In genomic region chr19:39996218-39996810, GRCh38 we compare ENCODE assay signal across 1 cellular context.
A peak's percentile ranks its signal among the peaks of the same experiment; 100 is the strongest.
TF ChIP-seq lines count a peak whose summit lies in the region.

No MANE protein-coding gene starts in this region.

TF ChIP-seq in HEK293, 187 proteins besides CTCF, POLR2A, EP300 and RAD21 (continued from another document and continues in another):
- TF ChIP-seq ZNF639 (tag by site-specific recombination; IDR thresholded peaks at IDR 0.05) (peak; percentile 14; the same call in 1 of the 2 replicates), KLF9 (tag by site-specific recombination; IDR thresholded peaks at IDR 0.05; ENCODE audit: low read depth) (0 out of 2 replicates have a peak, but pooled peaks have one; percentile 21), BCL6B (tag by site-specific recombination; IDR thresholded peaks at IDR 0.05) (no peak), ZBTB48 (tag by site-specific recombination; IDR thresholded peaks at IDR 0.05) (no peak), ZNF544 (tag by site-specific recombination; IDR thresholded peaks at IDR 0.05) (no peak), ZNF837 (tag by site-specific recombination; IDR thresholded peaks at IDR 0.05) (no peak), ZNF174 (tag by site-specific recombination; IDR thresholded peaks at IDR 0.05) (no peak), MYNN (tag by site-specific recombination; IDR thresholded peaks at IDR 0.05; ENCODE audit: borderline replicate concordance) (no peak), ZNF221 (tag by site-specific recombination; IDR thresholded peaks at IDR 0.05; ENCODE audit: borderline replicate concordance) (no peak), ZNF654 (tag by site-specific recombination; IDR thresholded peaks at IDR 0.05; ENCODE audit: low read depth) (no peak), ZNF292 (tag by site-specific recombination; IDR thresholded peaks at IDR 0.05; ENCODE audit: borderline replicate concordance, low read depth) (no peak), ZNF645 (tag by site-specific recombination; IDR thresholded peaks at IDR 0.05) (no peak), ZBTB11 (tag by site-specific recombination; conservative IDR thresholded peaks at IDR 0.05; ENCODE audit: low read depth) (no peak), ZNF184 (tag by site-specific recombination; IDR thresholded peaks at IDR 0.05) (peak; percentile 9; the same call in 1 of the 2 replicates), ZNF76 (tag by site-specific recombination; IDR thresholded peaks at IDR 0.05; ENCODE audit: borderline replicate concordance, low read depth) (no peak), ZNF610 (tag by site-specific recombination; IDR thresholded peaks at IDR 0.05; ENCODE audit: borderline replicate concordance) (no peak), KLF7 (tag by site-specific recombination; IDR thresholded peaks at IDR 0.05; ENCODE audit: borderline replicate concordance) (no peak), IKZF3 (tag by site-specific recombination; IDR thresholded peaks at IDR 0.05) (0 out of 2 replicates have a peak, but pooled peaks have one; percentile 5), YY2 (tag by site-specific recombination; IDR thresholded peaks at IDR 0.05) (no peak), KLF8 (tag by site-specific recombination; IDR thresholded peaks at IDR 0.05) (no peak), HOXC10 (CRISPR knock-in tag; IDR thresholded peaks at IDR 0.05) (no peak), GLI2 (tag by site-specific recombination; IDR thresholded peaks at IDR 0.05; ENCODE audit: borderline replicate concordance, low read depth) (no peak), ZNF704 (tag by site-specific recombination; IDR thresholded peaks at IDR 0.05) (no peak), REST (tag by site-specific recombination; IDR thresholded peaks at IDR 0.05) (peak; percentile 44), YY1 (tag by site-specific recombination; IDR thresholded peaks at IDR 0.05) (no peak), ZNF585B (tag by site-specific recombination; IDR thresholded peaks at IDR 0.05) (no peak), ZNF214 (tag by site-specific recombination; IDR thresholded peaks at IDR 0.05; ENCODE audit: borderline replicate concordance) (no peak), ZNF341 (tag by site-specific recombination; IDR thresholded peaks at IDR 0.05; ENCODE audit: low read depth) (no peak), ZNF514 (tag by site-specific recombination; IDR thresholded peaks at IDR 0.05) (no peak), ZNF26 (tag by site-specific recombination; IDR thresholded peaks at IDR 0.05) (no peak), ZNF785 (tag by site-specific recombination; IDR thresholded peaks at IDR 0.05) (no peak), KLF10 (tag by site-specific recombination; IDR thresholded peaks at IDR 0.05) (no peak), ZBTB20 (tag by site-specific recombination; IDR thresholded peaks at IDR 0.05) (no peak; the same call in 1 of the 2 replicates), ZNF133 (tag by site-specific recombination; IDR thresholded peaks at IDR 0.05) (no peak; the same call in 1 of the 2 replicates), ZNF19 (tag by site-specific recombination; IDR thresholded peaks at IDR 0.05; ENCODE audit: low read depth) (0 out of 2 replicates have a peak, but pooled peaks have one; percentile 30), PRDM4 (tag by site-specific recombination; IDR thresholded peaks at IDR 0.05) (no peak; the same call in none of the 2 replicates), GFI1B (tag by site-specific recombination; IDR thresholded peaks at IDR 0.05) (peak; percentile 93), ZBTB49 (tag by site-specific recombination; IDR thresholded peaks at IDR 0.05; ENCODE audit: low read depth) (no peak), SCRT1 (tag by site-specific recombination; IDR thresholded peaks at IDR 0.05; ENCODE audit: borderline replicate concordance) (no peak), ZNF488 (tag by site-specific recombination; IDR thresholded peaks at IDR 0.05) (no peak), ZNF157 (tag by site-specific recombination; IDR thresholded peaks at IDR 0.05) (0 out of 2 replicates have a peak, but pooled peaks have one; percentile 15), BCL11A (tag by site-specific recombination; IDR thresholded peaks at IDR 0.05; ENCODE audit: low read depth) (no peak), ZNF10 (tag by site-specific recombination; IDR thresholded peaks at IDR 0.05) (no peak)
